8 cellular contexts compared by ENCODE assay signal in the genomic region with DNA sequence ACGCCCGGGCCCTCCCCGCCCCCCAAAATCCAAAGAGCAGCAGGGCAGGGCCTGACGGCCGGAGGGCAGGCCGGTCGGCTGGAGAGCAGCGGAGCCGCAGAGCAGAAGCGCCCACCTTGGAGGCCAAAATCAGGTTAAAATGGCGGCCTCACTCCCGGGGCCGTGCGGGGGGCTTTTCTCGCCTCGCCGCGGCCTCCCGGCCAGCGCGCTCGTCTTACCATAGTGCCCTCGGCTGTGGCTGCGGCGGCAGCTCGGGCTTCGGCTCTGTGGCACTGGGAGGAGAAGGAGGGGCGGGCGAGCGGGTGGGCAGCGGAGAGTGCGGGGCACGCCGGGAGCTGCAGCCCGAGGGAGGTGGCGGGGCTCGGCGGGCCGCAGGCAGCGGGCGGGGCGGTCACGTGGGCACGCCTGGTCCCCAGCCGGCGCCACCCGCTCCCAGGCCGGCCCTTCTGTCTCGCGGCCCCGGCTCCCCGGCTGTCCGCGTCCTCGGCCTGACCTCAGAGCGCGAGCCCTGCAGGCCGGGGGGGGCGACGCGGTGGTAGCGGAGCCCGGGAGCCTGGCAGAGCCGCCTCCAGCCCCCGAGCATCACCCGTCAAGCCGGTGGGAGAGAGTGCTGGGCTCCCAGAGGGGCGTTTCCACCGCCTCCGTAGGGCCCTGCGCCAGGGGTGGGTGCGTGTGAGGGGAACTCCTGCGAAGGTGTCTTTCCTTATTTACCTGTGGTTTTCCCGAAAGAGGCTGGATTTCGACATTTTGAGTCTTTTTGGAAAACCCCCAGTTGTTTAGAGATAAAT. TPM values are rescaled to one million over a fixed set of nuclear protein-coding genes. Genes with fewer than 3 reads are reported as not detected.
DNase-seq lines count a peak whose midpoint lies in the region; ATAC-seq and TF ChIP-seq lines count a peak whose summit lies in the region.

A gene (minus strand): TSS at position 274 of the 788 bp plus-strand sequence. CDS start 53 bp downstream, at position 221.

- CTCF ChIA-PET in GM10248 (lab: Yijun Ruan, JAX), result interaction anchor here (0.8 to 6.2 kb wide), 4 partner anchors 8 to 44 kb away, joined by 3 to 39 read pairs (median 6); no protein-coding TSS in a partner anchor

- POLR2A ChIA-PET in GM10248 (lab: Yijun Ruan, JAX), result no interaction called here

- DNase-seq in GM10248 (ENCODE audit: extremely low spot score) (peak; percentile 91), HFF-Myc (ENCODE audit: extremely low read depth, low read depth) (no peak), NB4 (ENCODE audit: low read depth) (peak; percentile 83), SKM-1 treated with dmso at 0.1 percent for 144 hours (lab: John Stamatoyannopoulos, UW; ENCODE audit: unreplicated experiment) (peak; percentile 20), Right ventricle myocardium superior (peak; percentile 91), thyroid gland (peak; percentile 87)
- peak; percentile 36 for DNase-seq in activated naive CD8-positive, alpha-beta T cell treated with anti-CD3 and anti-CD28 coated beads, Interleukin-2, amount 50 U/mL, for 16 hours (ENCODE audit: low read depth, low spot score)

- no peak for TF ChIP-seq CTCF in GM10248 (IDR thresholded peaks at IDR 0.05; ENCODE audit: control extremely low read depth, extremely low read depth, low read depth, missing control alignments)
- no peak for TF ChIP-seq CTCF in HFF-Myc (IDR thresholded peaks at IDR 0.05; ENCODE audit: low read depth, low read length, missing control alignments)
- no peak for TF ChIP-seq CTCF in NB4 (IDR thresholded peaks at IDR 0.05; ENCODE audit: low read depth, low read length)
- TF ChIP-seq CTCF in parathyroid adenoma (IDR thresholded peaks at IDR 0.05), result no peak
- no peak for TF ChIP-seq CTCF in thyroid gland (IDR thresholded peaks at IDR 0.05)

- H3K36me3 ChIP-seq in parathyroid adenoma (ENCODE audit: control insufficient read depth, insufficient read depth, low read length), result no peaks in the 10 kb centered on the region
- no peaks in the 10 kb centered on the region for H3K36me3 ChIP-seq in thyroid gland

- H3K4me2 ChIP-seq in parathyroid adenoma (ENCODE audit: low read length), result peak within 1 kb of the TSS; percentile 64

- peak; percentile 97 for ATAC-seq in Right ventricle myocardium superior (ENCODE audit: poor library complexity)

- TF ChIP-seq POLR2A in NB4 (IDR thresholded peaks at IDR 0.05; ENCODE audit: extremely low read depth, insufficient read length) (peak; percentile 62), thyroid gland (IDR thresholded peaks at IDR 0.05) (peak; percentile 32 to 85)

- H3K79me2 ChIP-seq in parathyroid adenoma, result no peaks in the 10 kb centered on the region

- H3K4me1 ChIP-seq in parathyroid adenoma (peaks cover 12% of the 10 kb centered on the region), thyroid gland (peaks cover 4 to 15% of the 10 kb centered on the region in 2 donors)

- H3K27me3 ChIP-seq in parathyroid adenoma (ENCODE audit: control insufficient read depth, insufficient read depth, low read length) (no peaks in the 10 kb centered on the region), thyroid gland (no peaks in the 10 kb centered on the region)

- H3K4me3 ChIP-seq in HFF-Myc (replicated peaks; ENCODE audit: low read depth, low read length) (peak within 1 kb of the TSS; percentile 70), NB4 (ENCODE audit: low read depth, low read length) (peak within 1 kb of the TSS; percentile 73), parathyroid adenoma (ENCODE audit: low read depth, low read length) (peak within 1 kb of the TSS; percentile 83), thyroid gland (replicated peaks in 1 of 3) (peak within 1 kb of the TSS; percentile 29 to 87 (median 76))

- H3K9me3 ChIP-seq in parathyroid adenoma (ENCODE audit: control insufficient read depth, low read length) (no peaks in the 10 kb centered on the region), thyroid gland (no peaks in the 10 kb centered on the region)

- H3K9ac ChIP-seq in parathyroid adenoma, result peak within 1 kb of the TSS; percentile 89

- intact Hi-C loops in Right ventricle myocardium superior (cut with DNase I) (no loop called here), thyroid gland (cut with DNase I) (no loop called here)

- peak within 1 kb of the TSS; percentile 99 for H2AFZ ChIP-seq in parathyroid adenoma

- WGBS in thyroid gland, 2 donors, result 0% methylated on average over 33 to 34 of the region's 75 CpGs

- H3K27ac ChIP-seq in parathyroid adenoma, result peak within 1 kb of the TSS; percentile 80
- H3K27ac ChIP-seq in thyroid gland, result peak within 1 kb of the TSS; percentile 96 to 99 (median 99)

RNA-seq across cellular contexts. Expression of the gene that starts here (rescaled TPM):
- 363 TPM for total RNA-seq in Right ventricle myocardium superior
- 10 to 100 TPM; 33.0 to 75.7 (median 41.4) TPM for total RNA-seq in thyroid gland
